In the genomic region with DNA sequence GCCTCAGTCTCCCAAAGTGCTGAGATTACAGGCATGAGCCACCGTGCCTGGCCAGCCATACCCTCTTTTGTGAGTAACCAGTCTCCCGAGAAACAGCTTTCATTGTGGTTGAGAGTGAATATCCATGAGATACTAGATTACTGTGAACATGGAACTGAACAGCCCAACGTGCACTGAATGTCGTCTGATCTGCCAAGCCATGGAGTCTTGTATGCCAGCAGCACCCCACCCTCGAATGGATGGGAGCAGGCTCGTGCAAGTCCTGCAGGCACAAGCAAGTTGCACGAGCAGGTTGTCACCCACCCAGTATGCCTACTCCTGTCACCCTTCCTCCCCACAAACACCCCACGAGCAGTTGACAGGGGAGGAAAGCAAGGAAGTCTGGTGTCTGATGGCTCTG, we compare ENCODE assay signal across 26 cellular contexts. TPM values are rescaled to one million over a fixed set of nuclear protein-coding genes. Genes with fewer than 3 reads are reported as not detected.
DNase-seq lines count a peak whose midpoint lies in the region; ATAC-seq, FAIRE-seq and TF ChIP-seq lines count a peak whose summit lies in the region.
"Had no signal": no experiment of that assay in that cellular context is flagged by ENCODE, and none has a peak within 500 bp of the region (broad histone marks: within the 10 kb centered on the region; RNA-seq: fewer than 3 reads in every experiment).

No MANE protein-coding gene starts in this region.

- no peak for TF ChIP-seq CTCF in right atrium auricular region (IDR thresholded peaks at IDR 0.05)

- H3K4me1 ChIP-seq in right atrium auricular region (no peaks in the 10 kb centered on the region), right cardiac atrium (ENCODE audit: control insufficient read depth, insufficient read depth, low read length) (no peaks in the 10 kb centered on the region)
- H3K4me1 ChIP-seq: BLaER1, HAP-1 had no signal

- H3K4me1 Mint-ChIP-seq in activated CD4-positive, alpha-beta memory T cell treated with anti-CD3 and anti-CD28 coated beads, Interleukin-2, amount 10 ng/mL, durations not matched to agents 7 days and 5 days: no peaks in the 10 kb centered on the region
- H3K4me1 Mint-ChIP-seq in activated CD4-positive, alpha-beta memory T cell treated with anti-CD3 and anti-CD28 coated beads for 36 hours (ENCODE audit: low read depth): no peaks in the 10 kb centered on the region
- H3K4me1 Mint-ChIP-seq: B cell; CD4-positive, CD25-positive, alpha-beta regulatory T cell had no signal

- no peak overlapping the region for H3K4me3 Mint-ChIP-seq in activated CD4-positive, alpha-beta memory T cell treated with anti-CD3 and anti-CD28 coated beads, Interleukin-2, amount 10 ng/mL, durations not matched to agents 7 days and 5 days
- no peak overlapping the region for H3K4me3 Mint-ChIP-seq in activated CD4-positive, alpha-beta memory T cell treated with anti-CD3 and anti-CD28 coated beads for 36 hours
- H3K4me3 Mint-ChIP-seq: B cell; CD4-positive, CD25-positive, alpha-beta regulatory T cell; CD8-positive, alpha-beta T cell; HFFc6 had no signal

- ATAC-seq in right cardiac atrium: no peak
- ATAC-seq in GM19397 (IDR thresholded peaks at IDR 0.05; ENCODE audit: unreplicated experiment): no peak
- ATAC-seq: CD8-positive, alpha-beta T cell; GM12878 had no signal

- H3K9me3 ChIP-seq in right atrium auricular region (no peaks in the 10 kb centered on the region), right cardiac atrium (ENCODE audit: control insufficient read depth, low read length) (no peaks in the 10 kb centered on the region)
- H3K9me3 ChIP-seq: BLaER1, HAP-1 had no signal

- no peaks in the 10 kb centered on the region for H3K27me3 Mint-ChIP-seq in activated CD4-positive, alpha-beta memory T cell treated with anti-CD3 and anti-CD28 coated beads, Interleukin-2, amount 10 ng/mL, durations not matched to agents 7 days and 5 days
- H3K27me3 Mint-ChIP-seq in activated CD4-positive, alpha-beta memory T cell treated with anti-CD3 and anti-CD28 coated beads for 36 hours: peaks cover 2% of the 10 kb centered on the region

- POLR2A ChIA-PET in activated CD4-positive, alpha-beta memory T cell treated with anti-CD3 and anti-CD28 coated beads, Interleukin-2, amount 10 ng/mL, durations not matched to agents 7 days and 5 days (lab: Charles Lee): no interaction called here
- POLR2A ChIA-PET in activated CD4-positive, alpha-beta memory T cell treated with anti-CD3 and anti-CD28 coated beads for 36 hours (lab: Charles Lee): interaction anchor here (0.7 kb wide), 1 partner anchor 239 kb away, joined by 5 read pairs; no protein-coding TSS in a partner anchor

- H3K27ac Mint-ChIP-seq in activated CD4-positive, alpha-beta memory T cell treated with anti-CD3 and anti-CD28 coated beads, Interleukin-2, amount 10 ng/mL, durations not matched to agents 7 days and 5 days: no peak overlapping the region
- H3K27ac Mint-ChIP-seq in activated CD4-positive, alpha-beta memory T cell treated with anti-CD3 and anti-CD28 coated beads for 36 hours: no peak overlapping the region
- H3K27ac Mint-ChIP-seq: B cell; CD4-positive, CD25-positive, alpha-beta regulatory T cell; CD8-positive, alpha-beta T cell; HFFc6 had no signal

- H3K27ac ChIP-seq in right atrium auricular region (no peak overlapping the region), right cardiac atrium (ENCODE audit: low read length) (no peak overlapping the region)
- H3K27ac ChIP-seq: 22Rv1, BLaER1, C4-2B had no signal

- H3K9me3 Mint-ChIP-seq in activated CD4-positive, alpha-beta memory T cell treated with anti-CD3 and anti-CD28 coated beads, Interleukin-2, amount 10 ng/mL, durations not matched to agents 7 days and 5 days: no peaks in the 10 kb centered on the region
- H3K9me3 Mint-ChIP-seq in activated CD4-positive, alpha-beta memory T cell treated with anti-CD3 and anti-CD28 coated beads for 36 hours: no peaks in the 10 kb centered on the region
- H3K9me3 Mint-ChIP-seq: CD8-positive, alpha-beta T cell; HFFc6 had no signal

- H3K36me3 ChIP-seq in right atrium auricular region: no peaks in the 10 kb centered on the region
- H3K36me3 ChIP-seq: BLaER1, HAP-1 had no signal

- CTCF ChIA-PET in activated CD4-positive, alpha-beta memory T cell treated with anti-CD3 and anti-CD28 coated beads, Interleukin-2, amount 10 ng/mL, durations not matched to agents 7 days and 5 days (lab: Charles Lee): no interaction called here
- CTCF ChIA-PET in activated CD4-positive, alpha-beta memory T cell treated with anti-CD3 and anti-CD28 coated beads for 36 hours (lab: Charles Lee): no interaction called here

- FAIRE-seq in urothelium cell line (lab: Jason Lieb, UNC): peak; percentile 32
- FAIRE-seq: A204.1, D721Med, GM12878, GM19239, H54 had no signal

- WGBS in right cardiac atrium: 78% methylated on average over 8 of the region's 8 CpGs

- H3K36me3 Mint-ChIP-seq in activated CD4-positive, alpha-beta memory T cell treated with anti-CD3 and anti-CD28 coated beads, Interleukin-2, amount 10 ng/mL, durations not matched to agents 7 days and 5 days (ENCODE audit: low read depth): no peaks in the 10 kb centered on the region
- no peaks in the 10 kb centered on the region for H3K36me3 Mint-ChIP-seq in activated CD4-positive, alpha-beta memory T cell treated with anti-CD3 and anti-CD28 coated beads for 36 hours
- H3K36me3 Mint-ChIP-seq: CD8-positive, alpha-beta T cell had no signal

- peak; percentile 11 for DNase-seq in activated CD4-positive, alpha-beta memory T cell treated with anti-CD3 and anti-CD28 coated beads, Interleukin-2, amount 10 ng/mL, durations not matched to agents 7 days and 5 days
- no peak for DNase-seq in activated CD4-positive, alpha-beta memory T cell treated with anti-CD3 and anti-CD28 coated beads for 36 hours
- peak; percentile 47 for DNase-seq in right atrium auricular region (ENCODE audit: low spot score)
- no peak for DNase-seq in right cardiac atrium
- no peak for DNase-seq in urothelium cell line (ENCODE audit: low spot score)
- DNase-seq in activated CD4-positive, alpha-beta T cell treated with anti-CD3 and anti-CD28 coated beads for 1 hour: no peak
- DNase-seq: CD4-positive, CD25-positive, alpha-beta regulatory T cell; DMS 273 treated with DMSO at 0.1 percent for 48 hours; DMS79; EL; GDM1; GOT3; HFFc6 had no signal

- H3K4me3 ChIP-seq in right atrium auricular region (no peak overlapping the region), right cardiac atrium (ENCODE audit: low read length) (no peak overlapping the region)
- H3K4me3 ChIP-seq: BLaER1, GM12878, HAP-1 had no signal

- no peaks in the 10 kb centered on the region for H3K27me3 ChIP-seq in right atrium auricular region
- H3K27me3 ChIP-seq in right cardiac atrium (ENCODE audit: control insufficient read depth, insufficient read depth): no peaks in the 10 kb centered on the region
- H3K27me3 ChIP-seq: BLaER1 had no signal

- intact Hi-C loops in activated CD4-positive, alpha-beta memory T cell treated with anti-CD3 and anti-CD28 coated beads for 36 hours (cut with micrococcal nuclease): loop anchor here (10.0 kb wide), 1 partner anchor 227 kb away; no protein-coding TSS in a partner anchor
- intact Hi-C loops in right cardiac atrium (cut with DNase I): no loop called here

RNA-seq across cellular contexts. Expression of a gene that starts 36.5 kb away (rescaled TPM):
- under 1 TPM; 0.08 to 0.28 TPM for total RNA-seq in activated CD4-positive, alpha-beta memory T cell treated with anti-CD3 and anti-CD28 coated beads, Interleukin-2, amount 10 ng/mL, durations not matched to agents 7 days and 5 days
- under 1 TPM; 0.24 to 0.29 TPM for total RNA-seq in activated CD4-positive, alpha-beta memory T cell treated with anti-CD3 and anti-CD28 coated beads for 36 hours
- total RNA-seq in right atrium auricular region: under 1 TPM; 0.28 to 0.44 TPM
- under 1 TPM; 0.11 to 0.88 (median 0.51) TPM for total RNA-seq in right cardiac atrium
- 0.38 TPM for polyA plus RNA-seq in right cardiac atrium
- total RNA-seq: B cell had no signal
- polyA plus RNA-seq: AG04450; CD4-positive, CD25-positive, alpha-beta regulatory T cell had no signal

Comparison
In these comparisons a context has a peak if more than half of its experiments do, and no peak if none do; other contexts are left out.
1. DNase-seq: peak in activated CD4-positive, alpha-beta memory T cell treated with anti-CD3 and anti-CD28 coated beads, Interleukin-2, amount 10 ng/mL, durations not matched to agents 7 days and 5 days (single experiment) and right atrium auricular region (single experiment); none in activated CD4-positive, alpha-beta memory T cell treated with anti-CD3 and anti-CD28 coated beads for 36 hours (single experiment), right cardiac atrium (0 of 3), urothelium cell line (single experiment) and activated CD4-positive, alpha-beta T cell treated with anti-CD3 and anti-CD28 coated beads for 1 hour (single experiment).